8 cellular contexts compared by ENCODE assay signal in genomic region chr9:129834489-129835127, GRCh38. TPM values are rescaled to one million over a fixed set of nuclear protein-coding genes. Genes with fewer than 3 reads are reported as not detected.
DNase-seq lines count a peak whose midpoint lies in the region; ATAC-seq and TF ChIP-seq lines count a peak whose summit lies in the region.

No MANE protein-coding gene starts in this region.

- TF ChIP-seq POLR2A in tibial nerve (IDR thresholded peaks at IDR 0.05): no peak

- H3K4me1 ChIP-seq in mesodermal cell (ENCODE audit: control insufficient read depth, insufficient read depth, low read length, poor library complexity, severe bottlenecking): peaks cover 22% of the 10 kb centered on the region
- peaks cover 0 to 53% (median 23%) of the 10 kb centered on the region in 4 donors for H3K4me1 ChIP-seq in tibial nerve

- peak overlapping the region; percentile 95 for H3K4me3 ChIP-seq in coronary artery
- H3K4me3 ChIP-seq in mesodermal cell (ENCODE audit: extremely low read depth, insufficient read depth, low read length, poor library complexity, severe bottlenecking): peak overlapping the region; percentile 99
- H3K4me3 ChIP-seq in tibial nerve: peak overlapping the region; percentile 74 to 92 (median 83)

- H3K36me3 Mint-ChIP-seq in T-helper 2 cell treated with Interferon-gamma antibody and Interleukin-4, amounts not matched to agents 5 μg/mL and 100 μg/mL, for 36 hours (ENCODE audit: low read depth): peaks cover 44% of the 10 kb centered on the region

- peaks cover 37% of the 10 kb centered on the region for H3K4me1 Mint-ChIP-seq in T-helper 2 cell treated with Interferon-gamma antibody and Interleukin-4, amounts not matched to agents 5 μg/mL and 100 μg/mL, for 36 hours (ENCODE audit: low read depth)

- 5 to 6% methylated on average over 27 to 32 of the region's 32 CpGs for WGBS in mesodermal cell (ENCODE audit: insufficient coverage in 2 of 2), 2 experiments
- 2% methylated on average over 26 to 32 of the region's 32 CpGs for WGBS in tibial nerve, 2 donors

- TF ChIP-seq EP300 in tibial nerve (IDR thresholded peaks at IDR 0.05): no peak

- H3K27me3 Mint-ChIP-seq in T-helper 2 cell treated with Interferon-gamma antibody and Interleukin-4, amounts not matched to agents 5 μg/mL and 100 μg/mL, for 36 hours (ENCODE audit: low read depth): no peaks in the 10 kb centered on the region

- DNase-seq in DMS53 (lab: John Stamatoyannopoulos, UW) (peak; percentile 58), DMS53 treated with DMSO at 0.1 percent for 48 hours (lab: John Stamatoyannopoulos, UW; ENCODE audit: unreplicated experiment) (no peak), coronary artery (ENCODE audit: low spot score) (no peak), tibial nerve (ENCODE audit: low spot score in 2 of 2) (no peak), KBM-7 (no peak)
- DNase-seq in T-helper 2 cell treated with Interferon-gamma antibody and Interleukin-4, amounts not matched to agents 5 μg/mL and 100 μg/mL, for 36 hours (ENCODE audit: low spot score): no peak

- H3K36me3 ChIP-seq in mesodermal cell (ENCODE audit: control insufficient read depth, insufficient read depth, low read length) (peaks cover 42% of the 10 kb centered on the region), tibial nerve (peaks cover 8 to 36% (median 11%) of the 10 kb centered on the region in 3 donors)

- H3K27ac ChIP-seq in coronary artery (peak overlapping the region; percentile 91 to 96), mesodermal cell (ENCODE audit: low read depth, low read length, severe bottlenecking) (peak overlapping the region; percentile 41), tibial nerve (peak overlapping the region in 3 of 4 donors; percentile 74 to 91 (median 90))

- in situ Hi-C loops in KBM-7 (cut with MboI; ENCODE audit: low pct_unique_long_range_greater_than_20kb, low sequenced_read_pairs): no loop called here

- peak overlapping the region; percentile 94 for H3K4me3 Mint-ChIP-seq in T-helper 2 cell treated with Interferon-gamma antibody and Interleukin-4, amounts not matched to agents 5 μg/mL and 100 μg/mL, for 36 hours

- no peak for TF ChIP-seq CTCF in coronary artery (IDR thresholded peaks at IDR 0.05)
- TF ChIP-seq CTCF in tibial nerve (IDR thresholded peaks at IDR 0.05): no peak

- no peaks in the 10 kb centered on the region for H3K27me3 ChIP-seq in tibial nerve

- peak overlapping the region; percentile 98 for H3K27ac Mint-ChIP-seq in T-helper 2 cell treated with Interferon-gamma antibody and Interleukin-4, amounts not matched to agents 5 μg/mL and 100 μg/mL, for 36 hours

- H3K9me3 ChIP-seq in mesodermal cell (ENCODE audit: control insufficient read depth, low read length): no peaks in the 10 kb centered on the region
- no peaks in the 10 kb centered on the region for H3K9me3 ChIP-seq in tibial nerve

- ATAC-seq in HG03097 (IDR thresholded peaks at IDR 0.05; ENCODE audit: low FRiP score, unreplicated experiment): peak; percentile 15

- H3K9me3 Mint-ChIP-seq in T-helper 2 cell treated with Interferon-gamma antibody and Interleukin-4, amounts not matched to agents 5 μg/mL and 100 μg/mL, for 36 hours: no peaks in the 10 kb centered on the region

RNA-seq across cellular contexts. Expression of gene C9orf78, which starts 0.5 kb away (rescaled TPM):
- 39.7 TPM for polyA plus RNA-seq in mesodermal cell (2013, experiment 1 of 2)
- 39.9 TPM for polyA plus RNA-seq in mesodermal cell (2013, experiment 2 of 2)
- 10 to 100 TPM; 44.4 to 61.2 (median 52.7) TPM for total RNA-seq in tibial nerve

RNA-seq across cellular contexts. Expression of gene USP20, which starts 0.7 kb away (rescaled TPM):
- 19.9 TPM for polyA plus RNA-seq in mesodermal cell (2013, experiment 1 of 2)
- polyA plus RNA-seq in mesodermal cell (2013, experiment 2 of 2): 15.3 TPM
- total RNA-seq in tibial nerve: 10 to 100 TPM; 20.1 to 50.1 (median 24.1) TPM

RNA-seq across cellular contexts. Expression of gene TOR1A, which starts 10.7 kb away (rescaled TPM):
- polyA plus RNA-seq in mesodermal cell (2013, experiment 1 of 2): 48.6 TPM
- polyA plus RNA-seq in mesodermal cell (2013, experiment 2 of 2): 42.4 TPM
- 10 to 100 TPM; 26.0 to 55.2 (median 40.4) TPM for total RNA-seq in tibial nerve

RNA-seq across cellular contexts. Expression of gene TOR1B, which starts 31.6 kb away (rescaled TPM):
- polyA plus RNA-seq in mesodermal cell (2013, experiment 1 of 2): 18.7 TPM
- 18.0 TPM for polyA plus RNA-seq in mesodermal cell (2013, experiment 2 of 2)
- total RNA-seq in tibial nerve: 10 to 100 TPM; 19.2 to 41.2 (median 23.0) TPM

Comparison
In these comparisons a context has a peak if more than half of its experiments do, and no peak if none do; other contexts are left out.
1. H3K27ac ChIP-seq: peak in every context shown above with its lines; median percentile 94 in coronary artery; 90 in tibial nerve; 41 in mesodermal cell.